1 cellular context compared by ENCODE assay signal in the genomic region with DNA sequence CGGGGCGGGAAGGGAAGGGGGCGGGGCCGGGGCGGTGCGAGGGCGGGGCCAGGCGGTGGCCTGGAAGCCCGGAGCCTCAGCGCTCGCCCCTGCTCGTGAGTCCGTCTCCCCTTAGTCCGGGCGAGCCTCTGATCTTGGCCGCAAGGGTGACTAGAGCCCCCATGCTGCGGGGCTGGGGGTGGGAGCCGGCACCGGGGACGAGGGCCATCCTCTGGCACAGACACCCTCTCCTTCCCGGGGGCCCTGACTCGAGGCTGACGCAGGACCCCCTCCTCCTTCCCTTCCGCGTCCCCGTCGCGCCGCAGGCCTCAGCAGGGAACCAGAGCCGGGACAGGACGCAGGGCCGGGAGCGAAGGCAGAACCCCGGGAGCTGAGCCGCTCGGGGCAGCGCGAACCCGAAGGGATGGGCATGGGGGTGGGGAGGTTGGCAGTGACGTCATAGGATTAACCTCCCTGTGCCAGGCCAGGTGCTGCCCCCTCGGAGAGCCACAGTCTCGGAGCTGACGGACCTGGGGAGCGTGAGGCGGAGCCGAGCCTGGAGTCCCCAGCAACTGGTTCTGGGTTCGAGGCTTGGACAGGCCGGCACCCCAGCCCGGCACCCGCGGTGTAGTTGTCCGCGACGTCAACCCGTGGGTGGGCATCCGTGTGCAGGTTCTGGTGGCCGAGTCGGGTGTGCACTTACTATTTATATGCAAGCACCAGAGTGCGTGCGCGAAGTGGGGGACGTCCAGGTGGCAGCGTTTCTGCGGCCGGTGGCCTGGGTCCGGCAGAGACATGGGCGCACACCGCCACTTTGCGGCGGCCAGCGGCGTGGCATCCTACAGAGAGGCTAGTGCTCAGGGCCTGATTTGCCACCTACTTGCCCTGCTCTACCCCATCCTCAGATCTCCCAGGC.
TF ChIP-seq lines count a peak whose summit lies in the region.

No MANE protein-coding gene starts in this region.

TF ChIP-seq in HepG2, 621 proteins besides CTCF, POLR2A, EP300 and RAD21 (continued from another document and continues in another):
- TF ChIP-seq, protein P1, sequence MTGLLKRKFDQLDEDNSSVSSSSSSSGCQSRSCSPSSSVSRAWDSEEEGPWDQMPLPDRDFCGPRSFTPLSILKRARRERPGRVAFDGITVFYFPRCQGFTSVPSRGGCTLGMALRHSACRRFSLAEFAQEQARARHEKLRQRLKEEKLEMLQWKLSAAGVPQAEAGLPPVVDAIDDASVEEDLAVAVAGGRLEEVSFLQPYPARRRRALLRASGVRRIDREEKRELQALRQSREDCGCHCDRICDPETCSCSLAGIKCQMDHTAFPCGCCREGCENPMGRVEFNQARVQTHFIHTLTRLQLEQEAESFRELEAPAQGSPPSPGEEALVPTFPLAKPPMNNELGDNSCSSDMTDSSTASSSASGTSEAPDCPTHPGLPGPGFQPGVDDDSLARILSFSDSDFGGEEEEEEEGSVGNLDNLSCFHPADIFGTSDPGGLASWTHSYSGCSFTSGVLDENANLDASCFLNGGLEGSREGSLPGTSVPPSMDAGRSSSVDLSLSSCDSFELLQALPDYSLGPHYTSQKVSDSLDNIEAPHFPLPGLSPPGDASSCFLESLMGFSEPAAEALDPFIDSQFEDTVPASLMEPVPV (CRISPR knock-in tag; IDR thresholded peaks at IDR 0.05): 0 out of 2 replicates have a peak, but pooled peaks have one; percentile 70
- TF ChIP-seq, protein P2, sequence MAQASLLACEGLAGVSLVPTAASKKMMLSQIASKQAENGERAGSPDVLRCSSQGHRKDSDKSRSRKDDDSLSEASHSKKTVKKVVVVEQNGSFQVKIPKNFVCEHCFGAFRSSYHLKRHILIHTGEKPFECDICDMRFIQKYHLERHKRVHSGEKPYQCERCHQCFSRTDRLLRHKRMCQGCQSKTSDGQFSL (CRISPR knock-in tag; IDR thresholded peaks at IDR 0.05): 0 out of 2 replicates have a peak, but pooled peaks have one; percentile 23
- 0 out of 2 replicates have a peak, but pooled peaks have one; percentile 43 for TF ChIP-seq FOXJ3 (CRISPR knock-in tag; IDR thresholded peaks at IDR 0.05; ENCODE audit: borderline replicate concordance)
- TF ChIP-seq, protein P3, sequence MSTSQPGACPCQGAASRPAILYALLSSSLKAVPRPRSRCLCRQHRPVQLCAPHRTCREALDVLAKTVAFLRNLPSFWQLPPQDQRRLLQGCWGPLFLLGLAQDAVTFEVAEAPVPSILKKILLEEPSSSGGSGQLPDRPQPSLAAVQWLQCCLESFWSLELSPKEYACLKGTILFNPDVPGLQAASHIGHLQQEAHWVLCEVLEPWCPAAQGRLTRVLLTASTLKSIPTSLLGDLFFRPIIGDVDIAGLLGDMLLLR (CRISPR knock-in tag; IDR thresholded peaks at IDR 0.05): no peak
- TF ChIP-seq HMG20B (CRISPR knock-in tag; conservative IDR thresholded peaks at IDR 0.05): no peak
- TF ChIP-seq ZNF570 (CRISPR knock-in tag; IDR thresholded peaks at IDR 0.05; ENCODE audit: borderline replicate concordance): no peak
- TF ChIP-seq ZSCAN20 (CRISPR knock-in tag; IDR thresholded peaks at IDR 0.05; ENCODE audit: borderline replicate concordance): no peak
- no peak for TF ChIP-seq CEBPG (CRISPR knock-in tag; IDR thresholded peaks at IDR 0.05)
- TF ChIP-seq ZNF563 (CRISPR knock-in tag; IDR thresholded peaks at IDR 0.05): no peak
- peak; percentile 44; the same call in 1 of the 2 replicates for TF ChIP-seq ZNF788 (CRISPR knock-in tag; IDR thresholded peaks at IDR 0.05; ENCODE audit: borderline replicate concordance)
- TF ChIP-seq, protein P4, sequence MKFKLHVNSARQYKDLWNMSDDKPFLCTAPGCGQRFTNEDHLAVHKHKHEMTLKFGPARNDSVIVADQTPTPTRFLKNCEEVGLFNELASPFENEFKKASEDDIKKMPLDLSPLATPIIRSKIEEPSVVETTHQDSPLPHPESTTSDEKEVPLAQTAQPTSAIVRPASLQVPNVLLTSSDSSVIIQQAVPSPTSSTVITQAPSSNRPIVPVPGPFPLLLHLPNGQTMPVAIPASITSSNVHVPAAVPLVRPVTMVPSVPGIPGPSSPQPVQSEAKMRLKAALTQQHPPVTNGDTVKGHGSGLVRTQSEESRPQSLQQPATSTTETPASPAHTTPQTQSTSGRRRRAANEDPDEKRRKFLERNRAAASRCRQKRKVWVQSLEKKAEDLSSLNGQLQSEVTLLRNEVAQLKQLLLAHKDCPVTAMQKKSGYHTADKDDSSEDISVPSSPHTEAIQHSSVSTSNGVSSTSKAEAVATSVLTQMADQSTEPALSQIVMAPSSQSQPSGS (CRISPR knock-in tag; IDR thresholded peaks at IDR 0.05): peak; percentile 91
- no peak for TF ChIP-seq ZNF24 (IDR thresholded peaks at IDR 0.05)
- TF ChIP-seq ZNF331 (CRISPR knock-in tag; IDR thresholded peaks at IDR 0.05): 0 out of 2 replicates have a peak, but pooled peaks have one; percentile 22
- TF ChIP-seq, protein P5, sequence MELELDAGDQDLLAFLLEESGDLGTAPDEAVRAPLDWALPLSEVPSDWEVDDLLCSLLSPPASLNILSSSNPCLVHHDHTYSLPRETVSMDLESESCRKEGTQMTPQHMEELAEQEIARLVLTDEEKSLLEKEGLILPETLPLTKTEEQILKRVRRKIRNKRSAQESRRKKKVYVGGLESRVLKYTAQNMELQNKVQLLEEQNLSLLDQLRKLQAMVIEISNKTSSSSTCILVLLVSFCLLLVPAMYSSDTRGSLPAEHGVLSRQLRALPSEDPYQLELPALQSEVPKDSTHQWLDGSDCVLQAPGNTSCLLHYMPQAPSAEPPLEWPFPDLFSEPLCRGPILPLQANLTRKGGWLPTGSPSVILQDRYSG (CRISPR knock-in tag; IDR thresholded peaks at IDR 0.05): no peak
- TF ChIP-seq NFIB (CRISPR knock-in tag; IDR thresholded peaks at IDR 0.05; ENCODE audit: borderline replicate concordance): no peak
- TF ChIP-seq ELF4 (CRISPR knock-in tag; IDR thresholded peaks at IDR 0.05; ENCODE audit: borderline replicate concordance): no peak
- TF ChIP-seq, protein P6, sequence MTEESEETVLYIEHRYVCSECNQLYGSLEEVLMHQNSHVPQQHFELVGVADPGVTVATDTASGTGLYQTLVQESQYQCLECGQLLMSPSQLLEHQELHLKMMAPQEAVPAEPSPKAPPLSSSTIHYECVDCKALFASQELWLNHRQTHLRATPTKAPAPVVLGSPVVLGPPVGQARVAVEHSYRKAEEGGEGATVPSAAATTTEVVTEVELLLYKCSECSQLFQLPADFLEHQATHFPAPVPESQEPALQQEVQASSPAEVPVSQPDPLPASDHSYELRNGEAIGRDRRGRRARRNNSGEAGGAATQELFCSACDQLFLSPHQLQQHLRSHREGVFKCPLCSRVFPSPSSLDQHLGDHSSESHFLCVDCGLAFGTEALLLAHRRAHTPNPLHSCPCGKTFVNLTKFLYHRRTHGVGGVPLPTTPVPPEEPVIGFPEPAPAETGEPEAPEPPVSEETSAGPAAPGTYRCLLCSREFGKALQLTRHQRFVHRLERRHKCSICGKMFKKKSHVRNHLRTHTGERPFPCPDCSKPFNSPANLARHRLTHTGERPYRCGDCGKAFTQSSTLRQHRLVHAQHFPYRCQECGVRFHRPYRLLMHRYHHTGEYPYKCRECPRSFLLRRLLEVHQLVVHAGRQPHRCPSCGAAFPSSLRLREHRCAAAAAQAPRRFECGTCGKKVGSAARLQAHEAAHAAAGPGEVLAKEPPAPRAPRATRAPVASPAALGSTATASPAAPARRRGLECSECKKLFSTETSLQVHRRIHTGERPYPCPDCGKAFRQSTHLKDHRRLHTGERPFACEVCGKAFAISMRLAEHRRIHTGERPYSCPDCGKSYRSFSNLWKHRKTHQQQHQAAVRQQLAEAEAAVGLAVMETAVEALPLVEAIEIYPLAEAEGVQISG (CRISPR knock-in tag; IDR thresholded peaks at IDR 0.05): peak; percentile 38; the same call in 1 of the 2 replicates
- TF ChIP-seq ZNF660 (CRISPR knock-in tag; IDR thresholded peaks at IDR 0.05; ENCODE audit: borderline replicate concordance, low read depth): no peak; the same call in 1 of the 2 replicates
- no peak for TF ChIP-seq AKAP8 (CRISPR knock-in tag; IDR thresholded peaks at IDR 0.05)
- TF ChIP-seq ZFX (CRISPR knock-in tag; IDR thresholded peaks at IDR 0.05; ENCODE audit: low read depth): peak; percentile 95
- TF ChIP-seq, protein P7, sequence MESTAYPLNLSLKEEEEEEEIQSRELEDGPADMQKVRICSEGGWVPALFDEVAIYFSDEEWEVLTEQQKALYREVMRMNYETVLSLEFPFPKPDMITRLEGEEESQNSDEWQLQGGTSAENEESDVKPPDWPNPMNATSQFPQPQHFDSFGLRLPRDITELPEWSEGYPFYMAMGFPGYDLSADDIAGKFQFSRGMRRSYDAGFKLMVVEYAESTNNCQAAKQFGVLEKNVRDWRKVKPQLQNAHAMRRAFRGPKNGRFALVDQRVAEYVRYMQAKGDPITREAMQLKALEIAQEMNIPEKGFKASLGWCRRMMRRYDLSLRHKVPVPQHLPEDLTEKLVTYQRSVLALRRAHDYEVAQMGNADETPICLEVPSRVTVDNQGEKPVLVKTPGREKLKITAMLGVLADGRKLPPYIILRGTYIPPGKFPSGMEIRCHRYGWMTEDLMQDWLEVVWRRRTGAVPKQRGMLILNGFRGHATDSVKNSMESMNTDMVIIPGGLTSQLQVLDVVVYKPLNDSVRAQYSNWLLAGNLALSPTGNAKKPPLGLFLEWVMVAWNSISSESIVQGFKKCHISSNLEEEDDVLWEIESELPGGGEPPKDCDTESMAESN (CRISPR knock-in tag; conservative IDR thresholded peaks at IDR 0.05): peak; percentile 34; the same call in 1 of the 2 replicates
- TF ChIP-seq, protein P8, sequence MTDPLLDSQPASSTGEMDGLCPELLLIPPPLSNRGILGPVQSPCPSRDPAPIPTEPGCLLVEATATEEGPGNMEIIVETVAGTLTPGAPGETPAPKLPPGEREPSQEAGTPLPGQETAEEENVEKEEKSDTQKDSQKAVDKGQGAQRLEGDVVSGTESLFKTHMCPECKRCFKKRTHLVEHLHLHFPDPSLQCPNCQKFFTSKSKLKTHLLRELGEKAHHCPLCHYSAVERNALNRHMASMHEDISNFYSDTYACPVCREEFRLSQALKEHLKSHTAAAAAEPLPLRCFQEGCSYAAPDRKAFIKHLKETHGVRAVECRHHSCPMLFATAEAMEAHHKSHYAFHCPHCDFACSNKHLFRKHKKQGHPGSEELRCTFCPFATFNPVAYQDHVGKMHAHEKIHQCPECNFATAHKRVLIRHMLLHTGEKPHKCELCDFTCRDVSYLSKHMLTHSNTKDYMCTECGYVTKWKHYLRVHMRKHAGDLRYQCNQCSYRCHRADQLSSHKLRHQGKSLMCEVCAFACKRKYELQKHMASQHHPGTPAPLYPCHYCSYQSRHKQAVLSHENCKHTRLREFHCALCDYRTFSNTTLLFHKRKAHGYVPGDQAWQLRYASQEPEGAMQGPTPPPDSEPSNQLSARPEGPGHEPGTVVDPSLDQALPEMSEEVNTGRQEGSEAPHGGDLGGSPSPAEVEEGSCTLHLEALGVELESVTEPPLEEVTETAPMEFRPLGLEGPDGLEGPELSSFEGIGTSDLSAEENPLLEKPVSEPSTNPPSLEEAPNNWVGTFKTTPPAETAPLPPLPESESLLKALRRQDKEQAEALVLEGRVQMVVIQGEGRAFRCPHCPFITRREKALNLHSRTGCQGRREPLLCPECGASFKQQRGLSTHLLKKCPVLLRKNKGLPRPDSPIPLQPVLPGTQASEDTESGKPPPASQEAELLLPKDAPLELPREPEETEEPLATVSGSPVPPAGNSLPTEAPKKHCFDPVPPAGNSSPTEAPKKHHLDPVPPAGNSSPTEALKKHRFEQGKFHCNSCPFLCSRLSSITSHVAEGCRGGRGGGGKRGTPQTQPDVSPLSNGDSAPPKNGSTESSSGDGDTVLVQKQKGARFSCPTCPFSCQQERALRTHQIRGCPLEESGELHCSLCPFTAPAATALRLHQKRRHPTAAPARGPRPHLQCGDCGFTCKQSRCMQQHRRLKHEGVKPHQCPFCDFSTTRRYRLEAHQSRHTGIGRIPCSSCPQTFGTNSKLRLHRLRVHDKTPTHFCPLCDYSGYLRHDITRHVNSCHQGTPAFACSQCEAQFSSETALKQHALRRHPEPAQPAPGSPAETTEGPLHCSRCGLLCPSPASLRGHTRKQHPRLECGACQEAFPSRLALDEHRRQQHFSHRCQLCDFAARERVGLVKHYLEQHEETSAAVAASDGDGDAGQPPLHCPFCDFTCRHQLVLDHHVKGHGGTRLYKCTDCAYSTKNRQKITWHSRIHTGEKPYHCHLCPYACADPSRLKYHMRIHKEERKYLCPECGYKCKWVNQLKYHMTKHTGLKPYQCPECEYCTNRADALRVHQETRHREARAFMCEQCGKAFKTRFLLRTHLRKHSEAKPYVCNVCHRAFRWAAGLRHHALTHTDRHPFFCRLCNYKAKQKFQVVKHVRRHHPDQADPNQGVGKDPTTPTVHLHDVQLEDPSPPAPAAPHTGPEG (CRISPR knock-in tag; IDR thresholded peaks at IDR 0.05): peak; percentile 52; the same call in 1 of the 2 replicates
- TF ChIP-seq ZFP1 (CRISPR knock-in tag; IDR thresholded peaks at IDR 0.05): no peak
- TF ChIP-seq ZNF839 (CRISPR knock-in tag; IDR thresholded peaks at IDR 0.05; ENCODE audit: borderline replicate concordance): peak; percentile 95; the same call in 1 of the 2 replicates
- peak; percentile 76 for TF ChIP-seq KDM4B (CRISPR knock-in tag; IDR thresholded peaks at IDR 0.05)
- TF ChIP-seq ZNF577 (CRISPR knock-in tag; IDR thresholded peaks at IDR 0.05; ENCODE audit: borderline replicate concordance, low read depth): no peak
- TF ChIP-seq, protein P9, sequence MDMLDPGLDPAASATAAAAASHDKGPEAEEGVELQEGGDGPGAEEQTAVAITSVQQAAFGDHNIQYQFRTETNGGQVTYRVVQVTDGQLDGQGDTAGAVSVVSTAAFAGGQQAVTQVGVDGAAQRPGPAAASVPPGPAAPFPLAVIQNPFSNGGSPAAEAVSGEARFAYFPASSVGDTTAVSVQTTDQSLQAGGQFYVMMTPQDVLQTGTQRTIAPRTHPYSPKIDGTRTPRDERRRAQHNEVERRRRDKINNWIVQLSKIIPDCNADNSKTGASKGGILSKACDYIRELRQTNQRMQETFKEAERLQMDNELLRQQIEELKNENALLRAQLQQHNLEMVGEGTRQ (IDR thresholded peaks at IDR 0.05; ENCODE audit: low read depth, low read length): no peak
- TF ChIP-seq, protein P9 (CRISPR knock-in tag; IDR thresholded peaks at IDR 0.05; ENCODE audit: borderline replicate concordance): no peak
- TF ChIP-seq ZNF782 (CRISPR knock-in tag; IDR thresholded peaks at IDR 0.05; ENCODE audit: borderline replicate concordance): peak; percentile 89; the same call in 1 of the 2 replicates
- peak; percentile 59; the same call in 1 of the 2 replicates for TF ChIP-seq SAP130 (CRISPR knock-in tag; IDR thresholded peaks at IDR 0.05; ENCODE audit: low read depth)
